ENCODE assay signal across 1 cellular context in the genomic region with DNA sequence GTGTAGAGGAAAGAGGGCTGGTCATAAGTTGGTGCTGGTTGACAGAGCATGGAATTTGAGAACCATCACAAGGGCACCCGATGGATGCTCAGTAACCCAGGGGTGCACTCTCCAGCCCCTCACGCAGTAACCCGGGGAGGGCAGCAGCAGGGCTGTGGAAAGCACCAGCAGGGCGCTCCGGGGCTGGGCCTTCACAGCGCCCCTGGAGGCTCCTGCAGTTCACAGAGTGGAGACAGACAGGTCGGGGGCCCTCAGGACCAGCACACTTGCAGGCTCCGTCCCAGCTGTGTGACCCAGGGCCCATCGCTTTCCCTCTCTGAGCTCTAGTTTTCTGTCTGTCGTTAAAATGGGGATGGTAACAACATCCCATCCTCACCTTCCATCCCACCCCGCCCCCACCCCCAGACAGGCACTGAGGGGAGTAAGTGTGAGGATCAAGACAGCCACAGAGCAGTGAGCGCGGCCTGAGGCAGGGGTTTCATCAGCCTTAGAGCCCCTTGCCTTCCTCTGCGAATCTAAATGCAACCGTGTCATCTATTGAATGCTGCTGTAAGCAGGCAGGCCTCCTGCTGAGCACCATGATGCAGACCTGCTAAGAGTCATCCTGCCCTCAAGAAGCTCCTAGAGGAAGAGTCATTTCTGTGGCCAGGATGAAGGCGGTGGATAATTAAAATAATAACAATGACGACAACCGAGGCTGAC.
TF ChIP-seq lines count a peak whose summit lies in the region.

No MANE protein-coding gene starts in this region.

TF ChIP-seq in WTC11, 78 proteins besides CTCF, POLR2A, EP300 and RAD21 (continued from another document):
- TF ChIP-seq, protein P1, sequence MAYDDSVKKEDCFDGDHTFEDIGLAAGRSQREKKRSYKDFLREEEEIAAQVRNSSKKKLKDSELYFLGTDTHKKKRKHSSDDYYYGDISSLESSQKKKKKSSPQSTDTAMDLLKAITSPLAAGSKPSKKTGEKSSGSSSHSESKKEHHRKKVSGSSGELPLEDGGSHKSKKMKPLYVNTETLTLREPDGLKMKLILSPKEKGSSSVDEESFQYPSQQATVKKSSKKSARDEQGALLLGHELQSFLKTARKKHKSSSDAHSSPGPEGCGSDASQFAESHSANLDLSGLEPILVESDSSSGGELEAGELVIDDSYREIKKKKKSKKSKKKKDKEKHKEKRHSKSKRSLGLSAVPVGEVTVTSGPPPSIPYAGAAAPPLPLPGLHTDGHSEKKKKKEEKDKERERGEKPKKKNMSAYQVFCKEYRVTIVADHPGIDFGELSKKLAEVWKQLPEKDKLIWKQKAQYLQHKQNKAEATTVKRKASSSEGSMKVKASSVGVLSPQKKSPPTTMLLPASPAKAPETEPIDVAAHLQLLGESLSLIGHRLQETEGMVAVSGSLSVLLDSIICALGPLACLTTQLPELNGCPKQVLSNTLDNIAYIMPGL (CRISPR knock-in tag; IDR thresholded peaks at IDR 0.05): no peak
